19 cellular contexts compared by ENCODE assay signal in genomic region chr7:10684606-10685005, GRCh38.
"Had no signal": no experiment of that assay in that cellular context is flagged by ENCODE, and none has a peak within 500 bp of the region (broad histone marks: within the 10 kb centered on the region; RNA-seq: fewer than 3 reads in every experiment).

No MANE protein-coding gene starts in this region.

- H3K36me3 ChIP-seq: MG63 had no signal

- DNase-seq: KBM-7, MG63, NCI-H1092, NCI-H1417 treated with DMSO at 0.1 percent for 48 hours, NCI-H146, NCI-H1694 treated with DMSO at 0.1 percent for 48 hours, NCI-H1930, NCI-H2107, NCI-H226, NCI-H446, NCI-H510A, NCI-H524 treated with DMSO at 0.1 percent for 48 hours, NCI-H774, PC-3, SK-N-SH had no signal

- H3K27ac Mint-ChIP-seq: IgD-negative memory B cell had no signal

- H3K27ac ChIP-seq: HL-60, RWPE1 had no signal

- H3K9me3 ChIP-seq: MG63, SK-N-SH had no signal

- H3K9me2 ChIP-seq: SK-N-SH had no signal

- H3K4me2 ChIP-seq: SK-N-SH had no signal

- H3K4me1 Mint-ChIP-seq: IgD-negative memory B cell had no signal

- H3K4me3 Mint-ChIP-seq: IgD-negative memory B cell had no signal

- H3K4me3 ChIP-seq: MG63 had no signal

- ATAC-seq: Panc1, PC-3 had no signal

- H3K27me3 ChIP-seq: MG63 had no signal

- H3K9ac ChIP-seq: SK-N-SH had no signal
